8 cellular contexts compared by ENCODE assay signal in the genomic region with DNA sequence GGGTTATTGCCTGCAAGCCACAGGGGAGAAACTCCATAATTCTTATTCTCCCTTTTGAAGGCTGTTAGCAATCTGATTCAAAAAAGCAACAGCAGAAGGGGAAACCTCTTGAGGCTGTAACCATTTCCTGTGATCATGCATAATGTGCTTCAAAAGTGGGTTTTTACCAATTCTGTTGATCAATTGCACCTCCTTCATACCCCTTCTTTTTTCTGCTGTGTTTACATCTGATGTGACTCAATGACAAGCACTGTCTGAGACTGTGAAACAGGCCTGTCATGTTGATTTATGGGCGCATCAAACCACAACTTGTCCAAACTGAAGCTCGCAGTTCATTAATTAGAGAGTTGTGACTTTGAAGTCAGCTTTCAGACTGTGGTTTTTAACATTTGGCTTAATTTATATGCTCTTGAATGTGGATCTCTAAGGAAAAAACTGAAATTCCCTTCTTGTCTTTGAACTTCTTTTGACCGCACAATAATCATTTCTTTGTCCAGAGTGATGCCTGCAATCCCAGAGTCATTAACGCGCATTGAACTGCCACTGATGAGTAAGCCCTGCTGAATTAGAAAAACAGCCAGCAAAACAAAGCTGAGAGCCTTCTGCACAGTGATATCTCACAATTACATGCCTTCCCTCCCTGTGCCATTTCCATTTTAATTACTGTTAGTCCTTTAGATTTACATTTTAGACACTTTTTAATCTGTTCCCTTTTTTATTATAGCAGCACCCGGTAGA.
DNase-seq lines count a peak whose midpoint lies in the region; ATAC-seq, FAIRE-seq and TF ChIP-seq lines count a peak whose summit lies in the region.

No MANE protein-coding gene starts in this region.

- H3K4me2 ChIP-seq in HepG2 (ENCODE audit: low read depth, low read length), result no peak overlapping the region

- TF ChIP-seq POLR2A in HepG2 (IDR thresholded peaks at IDR 0.05; ENCODE audit: insufficient read depth in 1 of 2, low read depth in 2 of 2, low read length in 2 of 2), result no peak
- no peak for TF ChIP-seq POLR2A in vagina (IDR thresholded peaks at IDR 0.05)

- peak in 1 of 2 experiments; percentile 30; a peak in 1 of 4 replicates for TF ChIP-seq EP300 in HepG2 (IDR thresholded peaks at IDR 0.05; ENCODE audit: low read depth in 2 of 2, low read length in 2 of 2)
- 0 out of 2 replicates have a peak, but pooled peaks have one; percentile 27 for TF ChIP-seq EP300 in HepG2 (CRISPR knock-in tag; IDR thresholded peaks at IDR 0.05; ENCODE audit: borderline replicate concordance)

- WGBS in HepG2 (ENCODE audit: low lambda C conversion rate), result 68% methylated on average over 6 of the region's 6 CpGs

- ATAC-seq in HepG2, result peak; percentile 8; the same call in 1 of the 3 replicates

- CTCF ChIA-PET in HepG2 (lab: Yijun Ruan, JAX; ENCODE audit: low intra/inter-chr PET ratio, low total read pairs), result no interaction called here

- H3K36me3 ChIP-seq in ascending aorta (peaks cover 20 to 41% of the 10 kb centered on the region in 2 donors), HepG2 (replicated peaks in 1 of 2; ENCODE audit: control insufficient read depth in 1 of 2, insufficient read depth in 2 of 2, low read length in 2 of 2) (peaks cover 7 to 55% of the 10 kb centered on the region in 2 experiments), vagina (peaks cover 0 to 8% of the 10 kb centered on the region in 2 donors), MG63 (peaks cover 22% of the 10 kb centered on the region), WERI-Rb-1 (no peaks in the 10 kb centered on the region)

- BruUV-seq in HepG2 (replicated peaks; lab: Mats Ljungman, UMichigan), result no TSS peak

- no peaks in the 10 kb centered on the region; the same call in 1 of the 2 replicates for H4K20me1 ChIP-seq in HepG2 (ENCODE audit: insufficient read depth, low read length)

- FAIRE-seq in HepG2 (lab: Jason Lieb, UNC), result no peak

- H3K27me3 ChIP-seq in ascending aorta (no peaks in the 10 kb centered on the region), HepG2 (ENCODE audit: control insufficient read depth in 1 of 2, insufficient read depth in 2 of 2, low read length in 2 of 2) (no peaks in the 10 kb centered on the region), vagina (no peaks in the 10 kb centered on the region), MG63 (no peaks in the 10 kb centered on the region), WERI-Rb-1 (ENCODE audit: insufficient read depth, low read depth, severe bottlenecking) (no peaks in the 10 kb centered on the region)

- H3K4me1 ChIP-seq in ascending aorta, result peaks cover 4 to 86% of the 10 kb centered on the region in 2 donors
- H3K4me1 ChIP-seq in HepG2 (ENCODE audit: insufficient read depth, low read length), result peaks cover 72% of the 10 kb centered on the region
- peaks cover 85% of the 10 kb centered on the region for H3K4me1 ChIP-seq in vagina

- no peak overlapping the region for H2AFZ ChIP-seq in HepG2 (ENCODE audit: low read length)

- no peaks in the 10 kb centered on the region for H3K9me3 ChIP-seq in ascending aorta
- H3K9me3 ChIP-seq in HepG2 (ENCODE audit: low read length), result no peaks in the 10 kb centered on the region
- no peaks in the 10 kb centered on the region for H3K9me3 ChIP-seq in vagina
- H3K9me3 ChIP-seq in MG63, result no peaks in the 10 kb centered on the region
- H3K9me3 ChIP-seq in WERI-Rb-1 (ENCODE audit: severe bottlenecking), result no peaks in the 10 kb centered on the region

- no peak overlapping the region; the same call in 1 of the 2 replicates for H3K9ac ChIP-seq in HepG2 (ENCODE audit: insufficient read depth, low read depth, low read length)

- TF ChIP-seq CTCF in ascending aorta (IDR thresholded peaks at IDR 0.05) (no peak), HepG2 (CRISPR knock-in tag; IDR thresholded peaks at IDR 0.05) (no peak), vagina (IDR thresholded peaks at IDR 0.05) (no peak), WERI-Rb-1 (IDR thresholded peaks at IDR 0.05; ENCODE audit: low read depth, low read length) (no peak)

- peak overlapping the region; percentile 37 to 45 for H3K27ac ChIP-seq in ascending aorta
- peak overlapping the region; percentile 65 for H3K27ac ChIP-seq in HepG2 (ENCODE audit: extremely low read length, insufficient read depth, low read length)
- peak overlapping the region; percentile 50 for H3K27ac ChIP-seq in vagina
- no peak overlapping the region for H3K27ac ChIP-seq in WERI-Rb-1

- peaks cover 50% of the 10 kb centered on the region for H3K79me2 ChIP-seq in HepG2 (ENCODE audit: insufficient read depth, low read length)

- peak; percentile 50 for DNase-seq in stimulated activated CD4-positive, alpha-beta T cell treated with anti-CD3 and anti-CD28 coated beads, Interleukin-1b, Interleukin-23, amount 100 ng/mL, for 48 hours
- no peak for DNase-seq in stimulated activated CD4-positive, alpha-beta T cell treated with anti-CD3 and anti-CD28 coated beads, Interleukin-4, amount 100 ng/mL, for 1 hour
- DNase-seq in ascending aorta (ENCODE audit: low spot score in 2 of 2) (no peak), HepG2 (ENCODE audit: low spot score) (peak; percentile 61), vagina (ENCODE audit: extremely low spot score in 2 of 2) (no peak), MG63 (no peak), WERI-Rb-1 (no peak), NCI-H1048 (lab: John Stamatoyannopoulos, UW) (no peak)

- no peak overlapping the region for H3K4me3 ChIP-seq in ascending aorta
- no peak overlapping the region for H3K4me3 ChIP-seq in HepG2 (replicated peaks in 1 of 3; ENCODE audit: insufficient read depth in 1 of 3, low read depth in 2 of 3, low read length in 3 of 3)
- no peak overlapping the region for H3K4me3 ChIP-seq in vagina
- H3K4me3 ChIP-seq in MG63, result no peak overlapping the region
- H3K4me3 ChIP-seq in WERI-Rb-1 (ENCODE audit: low read depth, low read length), result no peak overlapping the region

- intact Hi-C loops in ascending aorta (cut with DNase I), result loop anchor here (2.0 kb wide), 1 partner anchor 16 kb away; no protein-coding TSS in a partner anchor
- intact Hi-C loops in HepG2 (cut with micrococcal nuclease; ENCODE audit: unreplicated experiment), result no loop called here
- intact Hi-C loops in vagina (cut with DNase I), result no loop called here

- in situ Hi-C loops in HepG2 (cut with HindIII; ENCODE audit: extremely low pct_ligation_motif_present, low pct_unique_long_range_greater_than_20kb), result loop anchor here (10.0 kb wide), 1 partner anchor 534 kb away; the partner anchor contains the start of gene FOXP1

- POLR2A ChIA-PET in HepG2 (lab: Yijun Ruan, JAX), result interaction anchor here (3.7 to 6.1 kb wide), 2 partner anchors 10 to 14 kb away, joined by 16 to 65 read pairs; no protein-coding TSS in a partner anchor

- TF ChIP-seq RAD21 in HepG2 (CRISPR knock-in tag; IDR thresholded peaks at IDR 0.05), result no peak

TF ChIP-seq in HepG2, 621 proteins besides CTCF, POLR2A, EP300 and RAD21 (continues in another document):
- TF ChIP-seq ZNF180 (CRISPR knock-in tag; IDR thresholded peaks at IDR 0.05; ENCODE audit: borderline replicate concordance, low read depth), result no peak
- TF ChIP-seq ZNF737 (CRISPR knock-in tag; IDR thresholded peaks at IDR 0.05; ENCODE audit: borderline replicate concordance), result no peak
- TF ChIP-seq UBTF (CRISPR knock-in tag; IDR thresholded peaks at IDR 0.05), result no peak
- no peak for TF ChIP-seq TARDBP (CRISPR knock-in tag; IDR thresholded peaks at IDR 0.05)
- no peak for TF ChIP-seq ZNF629 (CRISPR knock-in tag; conservative IDR thresholded peaks at IDR 0.05)
- no peak for TF ChIP-seq TCF12 (IDR thresholded peaks at IDR 0.05)
- no peak for TF ChIP-seq TCF12 (CRISPR knock-in tag; IDR thresholded peaks at IDR 0.05)
- TF ChIP-seq ZNF276 (CRISPR knock-in tag; IDR thresholded peaks at IDR 0.05; ENCODE audit: low read depth), result no peak
- no peak for TF ChIP-seq FOXA1 (IDR thresholded peaks at IDR 0.05)
- TF ChIP-seq FOXA1 (CRISPR knock-in tag; IDR thresholded peaks at IDR 0.05), result peak; percentile 66
- TF ChIP-seq HOXA5 (CRISPR knock-in tag; IDR thresholded peaks at IDR 0.05), result peak; percentile 63; the same call in 1 of the 2 replicates
- peak; percentile 50; the same call in 1 of the 2 replicates for TF ChIP-seq HOXD1 (CRISPR knock-in tag; IDR thresholded peaks at IDR 0.05)
- 0 out of 2 replicates have a peak, but pooled peaks have one; percentile 46 for TF ChIP-seq TGIF2 (CRISPR knock-in tag; IDR thresholded peaks at IDR 0.05)
- peak; percentile 53 for TF ChIP-seq FOSL2 (CRISPR knock-in tag; IDR thresholded peaks at IDR 0.05)

Comparison
In these comparisons a context has a peak if more than half of its experiments do, and no peak if none do; other contexts are left out.
1. DNase-seq: peak in stimulated activated CD4-positive, alpha-beta T cell treated with anti-CD3 and anti-CD28 coated beads, Interleukin-1b, Interleukin-23, amount 100 ng/mL, for 48 hours (single experiment) and HepG2 (single experiment); none in stimulated activated CD4-positive, alpha-beta T cell treated with anti-CD3 and anti-CD28 coated beads, Interleukin-4, amount 100 ng/mL, for 1 hour (single experiment), ascending aorta (0 of 2), vagina (0 of 2), MG63 (single experiment), WERI-Rb-1 (single experiment) and NCI-H1048 (single experiment).